21 cellular contexts compared by ENCODE assay signal in genomic region chr1:26496881-26497280, GRCh38. TPM values are rescaled to one million over a fixed set of nuclear protein-coding genes. Genes with fewer than 3 reads are reported as not detected.
A peak's percentile ranks its signal among the peaks of the same experiment; 100 is the strongest.
DNase-seq lines count a peak whose midpoint lies in the region; ATAC-seq and TF ChIP-seq lines count a peak whose summit lies in the region.
"Had no signal": no experiment of that assay in that cellular context is flagged by ENCODE, and none has a peak within 500 bp of the region (broad histone marks: within the 10 kb centered on the region; RNA-seq: fewer than 3 reads in every experiment).

No MANE protein-coding gene starts in this region.

- H3K36me3 Mint-ChIP-seq in activated naive CD4-positive, alpha-beta T cell treated with anti-CD3 and anti-CD28 coated beads, Interleukin-2, amount 50 U/mL, for 24 hours, result no peaks in the 10 kb centered on the region
- no peaks in the 10 kb centered on the region for H3K36me3 Mint-ChIP-seq in activated naive CD4-positive, alpha-beta T cell treated with anti-CD3 and anti-CD28 coated beads, Interleukin-2, amount 50 U/mL, for 72 hours
- H3K36me3 Mint-ChIP-seq: CD14-positive monocyte had no signal

- no peak overlapping the region for H3K4me3 ChIP-seq in fibroblast of the aortic adventitia (ENCODE audit: low read depth, low read length)
- H3K4me3 ChIP-seq in ovary, result no peak overlapping the region
- H3K4me3 ChIP-seq in brain microvascular endothelial cell (ENCODE audit: low read depth, low read length), result no peak overlapping the region
- H3K4me3 ChIP-seq: GM12878, K562, PC-9 had no signal

- TF ChIP-seq POLR2A in ovary (IDR thresholded peaks at IDR 0.05), result no peak

- H3K27ac Mint-ChIP-seq in activated naive CD4-positive, alpha-beta T cell treated with anti-CD3 and anti-CD28 coated beads, Interleukin-2, amount 50 U/mL, for 24 hours, result peak overlapping the region; percentile 55
- H3K27ac Mint-ChIP-seq in activated naive CD4-positive, alpha-beta T cell treated with anti-CD3 and anti-CD28 coated beads, Interleukin-2, amount 50 U/mL, for 72 hours, result peak overlapping the region in 1 of 2 donors; percentile 78
- H3K27ac Mint-ChIP-seq: CD14-positive monocyte had no signal

- H3K36me3 ChIP-seq in ovary (no peaks in the 10 kb centered on the region), brain microvascular endothelial cell (replicated peaks) (no peaks in the 10 kb centered on the region)

- no peak overlapping the region for H3K4me3 Mint-ChIP-seq in activated naive CD4-positive, alpha-beta T cell treated with anti-CD3 and anti-CD28 coated beads, Interleukin-2, amount 50 U/mL, for 24 hours
- H3K4me3 Mint-ChIP-seq: CD14-positive monocyte had no signal

- intact Hi-C loops in ovary (cut with DNase I), result no loop called here

- H3K27me3 ChIP-seq in ovary (no peaks in the 10 kb centered on the region), brain microvascular endothelial cell (replicated peaks) (no peaks in the 10 kb centered on the region)

- no peak for TF ChIP-seq CTCF in fibroblast of the aortic adventitia (IDR thresholded peaks at IDR 0.05; ENCODE audit: insufficient read depth, low read length)
- TF ChIP-seq CTCF in ovary (IDR thresholded peaks at IDR 0.05), result no peak
- TF ChIP-seq CTCF in brain microvascular endothelial cell (IDR thresholded peaks at IDR 0.05; ENCODE audit: low read depth, low read length, missing control alignments), result no peak

- no peak for TF ChIP-seq EP300 in ovary (IDR thresholded peaks at IDR 0.05)

- H3K9me3 Mint-ChIP-seq in activated naive CD4-positive, alpha-beta T cell treated with anti-CD3 and anti-CD28 coated beads, Interleukin-2, amount 50 U/mL, for 24 hours, result no peaks in the 10 kb centered on the region
- H3K9me3 Mint-ChIP-seq in activated naive CD4-positive, alpha-beta T cell treated with anti-CD3 and anti-CD28 coated beads, Interleukin-2, amount 50 U/mL, for 72 hours, result no peaks in the 10 kb centered on the region
- H3K9me3 Mint-ChIP-seq: CD14-positive monocyte had no signal

- no peaks in the 10 kb centered on the region for H3K27me3 Mint-ChIP-seq in activated naive CD4-positive, alpha-beta T cell treated with anti-CD3 and anti-CD28 coated beads, Interleukin-2, amount 50 U/mL, for 24 hours

- peaks cover 1% of the 10 kb centered on the region for H3K4me1 ChIP-seq in ovary (ENCODE audit: insufficient read depth)

- no peak for DNase-seq in activated naive CD4-positive, alpha-beta T cell treated with anti-CD3 and anti-CD28 coated beads, Interleukin-2, amount 50 U/mL, for 72 hours (ENCODE audit: low spot score in 2 of 2)
- peak; percentile 22 for DNase-seq in HCEC 1CT
- peak; percentile 45 for DNase-seq in fibroblast of the aortic adventitia (ENCODE audit: low read depth)
- DNase-seq in ovary, result peak; percentile 48 to 71 (median 62)
- no peak for DNase-seq in activated CD4-positive, alpha-beta T cell treated with anti-CD3 and anti-CD28 coated beads, Interleukin-2, amount 50 U/mL, for 4 hours
- no peak for DNase-seq in brain microvascular endothelial cell
- DNase-seq: DMS 273 treated with DMSO at 0.1 percent for 48 hours, GDM1, MV-4-11, NCI-H1417 treated with DMSO at 0.1 percent for 48 hours, NCI-H2029, NCI-H2171 treated with DMSO at 0.1 percent for 48 hours, NCI-H446 treated with DMSO at 0.1 percent for 48 hours, NCI-H748 treated with DMSO at 0.1 percent for 48 hours, PC-9 had no signal

- no peaks in the 10 kb centered on the region for H3K9me3 ChIP-seq in ovary

- no peak for ATAC-seq in activated naive CD4-positive, alpha-beta T cell treated with anti-CD3 and anti-CD28 coated beads, Interleukin-2, amount 50 U/mL, for 72 hours
- no peak for ATAC-seq in HG02938 (IDR thresholded peaks at IDR 0.05; ENCODE audit: unreplicated experiment)
- ATAC-seq: GM12878, HCT116, K562 had no signal

- in situ Hi-C loops in brain microvascular endothelial cell (cut with HindIII; ENCODE audit: low pct_ligation_motif_present, low sequenced_read_pairs), result no loop called here

- peaks cover 5% of the 10 kb centered on the region for H3K4me1 Mint-ChIP-seq in activated naive CD4-positive, alpha-beta T cell treated with anti-CD3 and anti-CD28 coated beads, Interleukin-2, amount 50 U/mL, for 24 hours

- WGBS in ovary, 3 donors, result 0 to 16% (median 6%) methylated on average over 4 of the region's 4 CpGs

- H3K27ac ChIP-seq in ovary (no peak overlapping the region), brain microvascular endothelial cell (no peak overlapping the region)
- H3K27ac ChIP-seq: PC-9 had no signal

RNA-seq across cellular contexts. Expression of gene HMGN2, which starts 24.6 kb away (rescaled TPM):
- total RNA-seq in activated naive CD4-positive, alpha-beta T cell treated with anti-CD3 and anti-CD28 coated beads, Interleukin-2, amount 50 U/mL, for 72 hours, result 100 to 1,000 TPM; 649 to 992 TPM
- 161 and 225 TPM in 2 replicates for total RNA-seq in fibroblast of the aortic adventitia (ENCODE audit: low replicate concordance)
- total RNA-seq in ovary, result 100 to 1,000 TPM; 199 to 504 (median 381) TPM
- 100 to 1,000 TPM; 608 to 609 TPM for polyA plus RNA-seq in ovary

RNA-seq across cellular contexts. Expression of gene RPS6KA1, which starts 32.7 kb away (rescaled TPM):
- 100 to 1,000 TPM; 154 to 197 TPM for total RNA-seq in activated naive CD4-positive, alpha-beta T cell treated with anti-CD3 and anti-CD28 coated beads, Interleukin-2, amount 50 U/mL, for 72 hours
- 1.3 and 2.9 TPM in 2 replicates for total RNA-seq in fibroblast of the aortic adventitia (ENCODE audit: low replicate concordance)
- 10 to 100 TPM in 1 of 7 donors, 1 to 10 TPM in 6; 3.2 to 18.8 (median 5.2) TPM for total RNA-seq in ovary
- polyA plus RNA-seq in ovary, result 10 to 100 TPM in 1 of 2 donors, 1 to 10 TPM in 1; 2.2 to 11.2 TPM

Comparison
In these comparisons a context has a peak if more than half of its experiments do, and no peak if none do; other contexts are left out.
1. DNase-seq: peak in HCEC 1CT (single experiment), fibroblast of the aortic adventitia (single experiment) and ovary (5 of 5); none in activated naive CD4-positive, alpha-beta T cell treated with anti-CD3 and anti-CD28 coated beads, Interleukin-2, amount 50 U/mL, for 72 hours (0 of 2), activated CD4-positive, alpha-beta T cell treated with anti-CD3 and anti-CD28 coated beads, Interleukin-2, amount 50 U/mL, for 4 hours (0 of 2) and brain microvascular endothelial cell (single experiment).
2. RNA of gene RPS6KA1, which starts 32.7 kb away (total RNA-seq): 154 to 197 TPM in activated naive CD4-positive, alpha-beta T cell treated with anti-CD3 and anti-CD28 coated beads, Interleukin-2, amount 50 U/mL, for 72 hours; 3.2 to 18.8 TPM in ovary and 1.3 to 2.9 TPM in fibroblast of the aortic adventitia; every median in the first group is over 4 times any median in the second.